ENCODE assay signal across 8 cellular contexts in genomic region chr21:17611414-17612022, GRCh38. TPM values are rescaled to one million over a fixed set of nuclear protein-coding genes. Genes with fewer than 3 reads are reported as not detected.
DNase-seq lines count a peak whose midpoint lies in the region; ATAC-seq and TF ChIP-seq lines count a peak whose summit lies in the region.

No MANE protein-coding gene starts in this region.

- H3K27ac ChIP-seq in neural cell (ENCODE audit: low read length), result no peak overlapping the region

- no peaks in the 10 kb centered on the region for H4K20me1 ChIP-seq in neural cell (ENCODE audit: insufficient read depth)

- DNase-seq in DMS153 (lab: John Stamatoyannopoulos, UW), result peak; percentile 34
- DNase-seq in HUDEP-2 (lab: John Stamatoyannopoulos, UW; ENCODE audit: unreplicated experiment in 76 of 76), result peak in 73 of 76 experiments; percentile 38 to 88 (median 73)
- peak; percentile 91 for DNase-seq in RKO (ENCODE audit: low spot score)
- DNase-seq in activated T-helper 9 cell treated with anti-CD3 and anti-CD28 coated beads, Interleukin-2, amount 50 U/mL, for 16 hours (ENCODE audit: low read depth), result peak; percentile 71
- peak; percentile 95 for DNase-seq in fibroblast of villous mesenchyme (ENCODE audit: low read depth)

- H3K4me2 ChIP-seq in neural cell (ENCODE audit: low read length), result peak overlapping the region; percentile 60

- TF ChIP-seq RAD21 in neural cell (conservative IDR thresholded peaks at IDR 0.05), result no peak

- peaks cover 34% of the 10 kb centered on the region for H3K4me1 Mint-ChIP-seq in stimulated activated naive CD8-positive, alpha-beta T cell treated with anti-CD3 and anti-CD28 coated beads, Interleukin-15, Interleukin-2, amounts not matched to agents 100 ng/mL and 50 ng/mL, for 24 hours (ENCODE audit: low read depth)

- no peak overlapping the region for H2AFZ ChIP-seq in neural cell (ENCODE audit: low read depth, low read length)

- no peaks in the 10 kb centered on the region for H3K27me3 Mint-ChIP-seq in stimulated activated naive CD8-positive, alpha-beta T cell treated with anti-CD3 and anti-CD28 coated beads, Interleukin-15, Interleukin-2, amounts not matched to agents 100 ng/mL and 50 ng/mL, for 24 hours

- H3K9me3 Mint-ChIP-seq in stimulated activated naive CD8-positive, alpha-beta T cell treated with anti-CD3 and anti-CD28 coated beads, Interleukin-15, Interleukin-2, amounts not matched to agents 100 ng/mL and 50 ng/mL, for 24 hours, result no peaks in the 10 kb centered on the region

- peak overlapping the region; percentile 80 for H3K9ac ChIP-seq in neural cell (ENCODE audit: low read length)

- ATAC-seq in GM21423 (IDR thresholded peaks at IDR 0.05; ENCODE audit: unreplicated experiment), result peak; percentile 57

- peaks cover 31% of the 10 kb centered on the region for H3K79me2 ChIP-seq in neural cell (replicated peaks; ENCODE audit: insufficient read depth, low read length)

- H3K9me3 ChIP-seq in neural cell (ENCODE audit: low read length), result no peaks in the 10 kb centered on the region

- no peaks in the 10 kb centered on the region for H3K36me3 ChIP-seq in neural cell (ENCODE audit: insufficient read depth, low read length)

- peak overlapping the region; percentile 94 for H3K4me3 Mint-ChIP-seq in stimulated activated naive CD8-positive, alpha-beta T cell treated with anti-CD3 and anti-CD28 coated beads, Interleukin-15, Interleukin-2, amounts not matched to agents 100 ng/mL and 50 ng/mL, for 24 hours

- TF ChIP-seq CTCF in fibroblast of villous mesenchyme (IDR thresholded peaks at IDR 0.05; ENCODE audit: insufficient read depth, low read depth, low read length) (no peak), neural cell (IDR thresholded peaks at IDR 0.05; ENCODE audit: poor library complexity, severe bottlenecking) (no peak)

- H3K9me2 ChIP-seq in neural cell (ENCODE audit: insufficient read depth, low read length), result no peaks in the 10 kb centered on the region

- H3K36me3 Mint-ChIP-seq in stimulated activated naive CD8-positive, alpha-beta T cell treated with anti-CD3 and anti-CD28 coated beads, Interleukin-15, Interleukin-2, amounts not matched to agents 100 ng/mL and 50 ng/mL, for 24 hours (ENCODE audit: low read depth), result peaks cover 47% of the 10 kb centered on the region

- peaks cover 17% of the 10 kb centered on the region for H3K27me3 ChIP-seq in neural cell (ENCODE audit: insufficient read depth, low read depth, low read length)

- H3K4me3 ChIP-seq in fibroblast of villous mesenchyme (ENCODE audit: low read depth, low read length) (peak overlapping the region; percentile 93), neural cell (ENCODE audit: low read length) (peak overlapping the region; percentile 86)

- TF ChIP-seq EP300 in neural cell (conservative IDR thresholded peaks at IDR 0.05; ENCODE audit: poor library complexity, severe bottlenecking), result no peak

- H3K27ac Mint-ChIP-seq in stimulated activated naive CD8-positive, alpha-beta T cell treated with anti-CD3 and anti-CD28 coated beads, Interleukin-15, Interleukin-2, amounts not matched to agents 100 ng/mL and 50 ng/mL, for 24 hours, result peak overlapping the region; percentile 92

- H3F3A ChIP-seq in neural cell (ENCODE audit: insufficient read depth, low read length, poor library complexity, severe bottlenecking), result no peaks in the 10 kb centered on the region

TF ChIP-seq in neural cell, 6 proteins besides CTCF, POLR2A, EP300 and RAD21:
- peak; percentile 10 for TF ChIP-seq POLR2AphosphoS5 (IDR thresholded peaks at IDR 0.05)
- no peak for TF ChIP-seq TAF1 (IDR thresholded peaks at IDR 0.05; ENCODE audit: low read depth)
TF ChIP-seq in neural cell: peak in this region for 1.

RNA-seq across cellular contexts. Expression of gene BTG3, which starts 1.2 kb away (rescaled TPM):
- 23.5 and 42.3 TPM in 2 replicates for total RNA-seq in fibroblast of villous mesenchyme
- polyA plus RNA-seq in neural cell, result 38.5 and 39.1 TPM in 2 replicates
- 36.2 and 37.5 TPM in 2 replicates for polyA minus RNA-seq in neural cell

Comparison
In these comparisons a context has a peak if more than half of its experiments do, and no peak if none do; other contexts are left out.
1. DNase-seq: peak in every context shown above with its lines; median percentile 95 in fibroblast of villous mesenchyme; 91 in RKO; 73 in HUDEP-2; 71 in activated T-helper 9 cell treated with anti-CD3 and anti-CD28 coated beads, Interleukin-2, amount 50 U/mL, for 16 hours; 34 in DMS153.